ENCODE assay signal across 13 cellular contexts in the genomic region with DNA sequence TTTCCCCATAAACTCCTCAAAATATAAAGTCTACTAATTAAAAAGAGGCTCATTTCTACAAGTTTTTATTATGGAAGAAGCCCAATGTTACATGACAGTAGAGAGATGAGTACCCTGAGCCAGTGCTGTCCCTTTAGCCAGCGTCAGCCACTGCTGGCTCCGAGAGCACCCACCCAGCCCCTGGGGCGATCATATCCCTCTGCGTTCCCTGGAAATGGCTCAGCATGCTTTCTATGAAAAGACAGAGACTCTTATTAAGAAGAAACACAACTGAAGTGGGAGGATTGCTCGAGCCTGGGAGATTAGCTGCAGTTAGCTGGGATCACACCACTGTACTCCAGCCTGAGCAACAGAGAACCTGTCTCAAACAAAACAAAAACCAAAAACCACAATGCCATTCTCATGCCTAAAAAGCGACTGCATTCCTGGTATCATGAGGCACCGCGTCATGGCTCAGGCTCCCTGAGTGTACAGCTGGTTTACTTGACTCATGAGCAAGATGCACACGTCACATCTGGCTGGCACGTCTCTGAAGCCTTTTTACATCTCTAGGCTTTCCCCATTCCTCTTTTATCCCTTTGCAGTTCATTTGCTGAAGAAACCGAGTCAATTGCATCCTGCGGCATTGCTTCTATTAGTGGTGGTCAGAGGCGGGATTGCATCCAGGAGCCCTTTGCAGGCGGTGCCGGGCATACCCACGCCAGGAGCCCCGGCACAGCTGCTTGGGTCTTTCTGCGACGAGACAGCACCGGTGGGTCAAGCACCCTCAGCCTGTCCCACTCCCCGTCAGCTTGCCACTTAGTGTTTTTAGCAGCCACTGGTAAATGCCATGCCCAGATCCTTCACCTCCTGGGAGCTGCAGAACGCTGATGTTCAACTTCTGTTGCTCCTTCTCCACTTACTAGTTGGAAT.
DNase-seq lines count a peak whose midpoint lies in the region; ATAC-seq and TF ChIP-seq lines count a peak whose summit lies in the region.
"Had no signal": no experiment of that assay in that cellular context is flagged by ENCODE, and none has a peak within 500 bp of the region (broad histone marks: within the 10 kb centered on the region; RNA-seq: fewer than 3 reads in every experiment).

No MANE protein-coding gene starts in this region.

- H3K36me3 ChIP-seq in Panc1 (ENCODE audit: control insufficient read depth, insufficient read depth, low read length) (no peaks in the 10 kb centered on the region), MM.1S (replicated peaks; ENCODE audit: insufficient read depth, low read length) (no peaks in the 10 kb centered on the region)
- H3K36me3 ChIP-seq: ascending aorta had no signal

- H3K4me2 ChIP-seq in MM.1S (ENCODE audit: low read depth, low read length) = no peak overlapping the region

- H2AFZ ChIP-seq in MM.1S (ENCODE audit: low read length) = no peak overlapping the region

- H3K4me1 ChIP-seq in Panc1 (ENCODE audit: control insufficient read depth, insufficient read depth, low read length) (no peaks in the 10 kb centered on the region), MM.1S (ENCODE audit: low read length) (no peaks in the 10 kb centered on the region)
- H3K4me1 ChIP-seq: ascending aorta had no signal

- H3F3A ChIP-seq in MM.1S (ENCODE audit: insufficient read depth, low read length) = no peaks in the 10 kb centered on the region

- CTCF ChIA-PET in Panc1 (lab: Charles Lee) = no interaction called here

- H3K27me3 ChIP-seq in Panc1 (ENCODE audit: control insufficient read depth, insufficient read depth, low read length) = peaks cover 2% of the 10 kb centered on the region; the same call in 1 of the 2 replicates
- H3K27me3 ChIP-seq in MM.1S (replicated peaks; ENCODE audit: insufficient read depth, low read length) = peaks cover 93% of the 10 kb centered on the region
- H3K27me3 ChIP-seq: ascending aorta had no signal

- BruUV-seq in Panc1 (replicated peaks; lab: Mats Ljungman, UMichigan) = no TSS peak

- H3K27ac ChIP-seq in Panc1 (ENCODE audit: low read length) (no peak overlapping the region), MM.1S (ENCODE audit: low read length) (no peak overlapping the region)
- H3K27ac ChIP-seq: ascending aorta had no signal

- POLR2A ChIA-PET in Panc1 (lab: Charles Lee) = no interaction called here

- H3K79me2 ChIP-seq in MM.1S (ENCODE audit: low read length) = no peaks in the 10 kb centered on the region

- peak; percentile 57 for ATAC-seq in Panc1
- no peak for ATAC-seq in GM21528 (IDR thresholded peaks at IDR 0.05; ENCODE audit: low FRiP score, unreplicated experiment)
- ATAC-seq: activated CD8-positive, alpha-beta memory T cell treated with anti-CD3 and anti-CD28 coated beads, Interleukin-2, amount 10 ng/mL, durations not matched to agents 7 days and 5 days had no signal

- no peak for TF ChIP-seq POLR2A in erythroblast (IDR thresholded peaks at IDR 0.05; ENCODE audit: low read length)

- H4K20me1 ChIP-seq in MM.1S (ENCODE audit: insufficient read depth, low read length) = no peaks in the 10 kb centered on the region

- DNase-seq in GM12865 (ENCODE audit: low read depth) (peak; percentile 12), Panc1 (ENCODE audit: low read depth, low spot score) (peak; percentile 32), epidermal melanocyte (ENCODE audit: insufficient read length, low spot score) (peak; percentile 35), renal cortical epithelial cell (ENCODE audit: low read depth) (peak; percentile 15), erythroblast (lab: John Stamatoyannopoulos, UW) (no peak), MM.1S (no peak)
- DNase-seq in stimulated activated CD4-positive, alpha-beta T cell treated with anti-CD3 and anti-CD28 coated beads, Interleukin-2, amount 100 ng/mL, for 48 hours = no peak
- DNase-seq: activated CD8-positive, alpha-beta memory T cell treated with anti-CD3 and anti-CD28 coated beads, Interleukin-2, amount 10 ng/mL, durations not matched to agents 7 days and 5 days; Kasumi-1; midbrain; NCI-H510A had no signal

- TF ChIP-seq CTCF in GM12865 (IDR thresholded peaks at IDR 0.05; ENCODE audit: insufficient read depth, low read depth, low read length, missing control alignments) (no peak), Panc1 (IDR thresholded peaks at IDR 0.05) (no peak), MM.1S (IDR thresholded peaks at IDR 0.05; ENCODE audit: low read length) (no peak)

- no peaks in the 10 kb centered on the region for H3K9me2 ChIP-seq in MM.1S (replicated peaks; ENCODE audit: insufficient read depth, low read length)

- intact Hi-C loops in Panc1 (cut with micrococcal nuclease; ENCODE audit: unreplicated experiment) = no loop called here

- in situ Hi-C loops in Panc1 (cut with HindIII; ENCODE audit: low pct_unique_long_range_greater_than_20kb, low sequenced_read_pairs) = no loop called here

- H3K4me3 ChIP-seq in GM12865 (ENCODE audit: low read depth, low read length) (no peak overlapping the region), Panc1 (ENCODE audit: low read depth in 2 of 2, low read length in 2 of 2) (no peak overlapping the region), MM.1S (ENCODE audit: low read length) (no peak overlapping the region)
- H3K4me3 ChIP-seq: ascending aorta had no signal

- H3K9me3 ChIP-seq in Panc1 (ENCODE audit: control insufficient read depth, insufficient read depth, low read depth, low read length) (no peaks in the 10 kb centered on the region), MM.1S (replicated peaks; ENCODE audit: insufficient read depth, low read length) (no peaks in the 10 kb centered on the region)

- no peak overlapping the region for H3K9ac ChIP-seq in MM.1S (ENCODE audit: low read length)

Comparison
In these comparisons a context has a peak if more than half of its experiments do, and no peak if none do; other contexts are left out.
1. DNase-seq: peak in GM12865 (single experiment), Panc1 (single experiment), epidermal melanocyte (single experiment) and renal cortical epithelial cell (single experiment); none in erythroblast (0 of 2), stimulated activated CD4-positive, alpha-beta T cell treated with anti-CD3 and anti-CD28 coated beads, Interleukin-2, amount 100 ng/mL, for 48 hours (0 of 2) and MM.1S (single experiment).